Comparison of ENCODE assay signal across 1 cellular context in genomic region chr19:48487544-48487943, GRCh38.
TF ChIP-seq lines count a peak whose summit lies in the region.

No MANE protein-coding gene starts in this region.

TF ChIP-seq in K562, 482 proteins besides CTCF, POLR2A, EP300 and RAD21:
- TF ChIP-seq BRF1 (IDR thresholded peaks at IDR 0.05; ENCODE audit: borderline replicate concordance, extremely low read depth, insufficient read length), result no peak
- TF ChIP-seq NFRKB (IDR thresholded peaks at IDR 0.05; ENCODE audit: low read depth), result no peak
- TF ChIP-seq TCF7L2 (IDR thresholded peaks at IDR 0.05; ENCODE audit: low read depth, low read length), result no peak
- TF ChIP-seq NFXL1 (CRISPR knock-in tag; IDR thresholded peaks at IDR 0.05), result no peak
- no peak for TF ChIP-seq ZNF699 (CRISPR knock-in tag; IDR thresholded peaks at IDR 0.05; ENCODE audit: insufficient replicate concordance)
- TF ChIP-seq SMARCC2 (IDR thresholded peaks at IDR 0.05; ENCODE audit: low read depth), result no peak
- no peak for TF ChIP-seq MBD1 (CRISPR knock-in tag; IDR thresholded peaks at IDR 0.05)
- TF ChIP-seq POLR2AphosphoS5 (IDR thresholded peaks at IDR 0.05; ENCODE audit: control insufficient read depth, insufficient read depth, low read depth, low read length), result 0 out of 2 replicates have a peak, but pooled peaks have one; percentile 13
- TF ChIP-seq HOMEZ (CRISPR knock-in tag; IDR thresholded peaks at IDR 0.05), result no peak
TF ChIP-seq in K562: peak in this region for 1.
